ENCODE assay signal across 8 cellular contexts in genomic region chr10:5977471-5978370, GRCh38. TPM values are rescaled to one million over a fixed set of nuclear protein-coding genes. Genes with fewer than 3 reads are reported as not detected.
DNase-seq lines count a peak whose midpoint lies in the region; ATAC-seq lines count a peak whose summit lies in the region.

TSS of gene IL15RA (minus strand) at chr10:5977543. CDS start at chr10:5977492, 51 bp downstream.

- peak within 1 kb of the TSS; percentile 68 for H3K4me3 ChIP-seq in SK-N-MC

- no peaks in the 10 kb centered on the region for H3K9me3 Mint-ChIP-seq in activated naive CD4-positive, alpha-beta T cell treated with anti-CD3 and anti-CD28 coated beads, Interleukin-2, amount 10 ng/mL, durations not matched to agents 7 days and 5 days

- H3K36me3 Mint-ChIP-seq in activated naive CD4-positive, alpha-beta T cell treated with anti-CD3 and anti-CD28 coated beads, Interleukin-2, amount 10 ng/mL, durations not matched to agents 7 days and 5 days = peaks cover 12% of the 10 kb centered on the region

- H3K4me1 Mint-ChIP-seq in activated naive CD4-positive, alpha-beta T cell treated with anti-CD3 and anti-CD28 coated beads, Interleukin-2, amount 10 ng/mL, durations not matched to agents 7 days and 5 days = peaks cover 26% of the 10 kb centered on the region

- no peak within 1 kb of the TSS for H3K27ac ChIP-seq in SK-N-MC

- H3K36me3 ChIP-seq in SK-N-MC (ENCODE audit: insufficient read depth, low read length) = no peaks in the 10 kb centered on the region

- intact Hi-C loops in head of caudate nucleus (cut with DNase I) (no loop called here), posterior cingulate gyrus (cut with DNase I) (loop anchor here (2.0 kb wide), 1 partner anchor 33 kb away; no protein-coding TSS in a partner anchor)

- peak within 1 kb of the TSS; percentile 93 for H3K27ac Mint-ChIP-seq in activated naive CD4-positive, alpha-beta T cell treated with anti-CD3 and anti-CD28 coated beads, Interleukin-2, amount 10 ng/mL, durations not matched to agents 7 days and 5 days

- H3K27me3 Mint-ChIP-seq in activated naive CD4-positive, alpha-beta T cell treated with anti-CD3 and anti-CD28 coated beads, Interleukin-2, amount 10 ng/mL, durations not matched to agents 7 days and 5 days = peaks cover 24% of the 10 kb centered on the region

- H3K9ac ChIP-seq in SK-N-MC (ENCODE audit: insufficient read length) = no peak within 1 kb of the TSS

- no peaks in the 10 kb centered on the region for H3K9me3 ChIP-seq in SK-N-MC (ENCODE audit: low read depth, low read length)

- H3K4me3 Mint-ChIP-seq in activated naive CD4-positive, alpha-beta T cell treated with anti-CD3 and anti-CD28 coated beads, Interleukin-2, amount 10 ng/mL, durations not matched to agents 7 days and 5 days = peak within 1 kb of the TSS; percentile 88

- DNase-seq in CD1c-positive myeloid dendritic cell (ENCODE audit: extremely low spot score) (peak; percentile 79), SK-N-MC (ENCODE audit: low read depth, low spot score) (no peak), head of caudate nucleus (peak in 35 of 42 donors; percentile 20 to 83 (median 41)), posterior cingulate gyrus (peak in 7 of 10 donors; percentile 14 to 88 (median 45)), ureter (ENCODE audit: low spot score) (peak; percentile 74)
- peak; percentile 95 for DNase-seq in activated naive CD4-positive, alpha-beta T cell treated with anti-CD3 and anti-CD28 coated beads, Interleukin-2, amount 10 ng/mL, durations not matched to agents 7 days and 5 days

- ATAC-seq in GM19328 (IDR thresholded peaks at IDR 0.05; ENCODE audit: unreplicated experiment) (peak; percentile 53), HG03457 (IDR thresholded peaks at IDR 0.05; ENCODE audit: unreplicated experiment) (peak; percentile 63)

- CTCF ChIA-PET in activated naive CD4-positive, alpha-beta T cell treated with anti-CD3 and anti-CD28 coated beads, Interleukin-2, amount 10 ng/mL, durations not matched to agents 7 days and 5 days (lab: Charles Lee) = interaction anchor here (1.0 to 1.6 kb wide), 3 partner anchors 14 to 348 kb away, joined by 3 to 4 read pairs (median 3); no protein-coding TSS in a partner anchor

RNA-seq across cellular contexts. Expression of gene IL15RA, which starts in this region (rescaled TPM):
- 13.5 TPM for total RNA-seq in ureter
